ENCODE assay signal across 24 cellular contexts in genomic region chr2:38032946-38033345, GRCh38.
"Had no signal": no experiment of that assay in that cellular context is flagged by ENCODE, and none has a peak within 500 bp of the region (broad histone marks: within the 10 kb centered on the region; RNA-seq: fewer than 3 reads in every experiment).

No MANE protein-coding gene starts in this region.

- H3K4me3 ChIP-seq: SJSA1 had no signal

- H3K4me1 ChIP-seq: SJSA1 had no signal

- H3K36me3 ChIP-seq: SJSA1 had no signal

- H3K27ac ChIP-seq: HL-60, RWPE1, SJSA1 had no signal

- DNase-seq: IMR-90, Karpas-422, KG1, MM.1S, NCI-H1092 treated with DMSO at 0.1 percent for 48 hours, NCI-H1436, NCI-H187, NCI-H2029, NCI-H2081 treated with DMSO at 0.1 percent for 48 hours, NCI-H2171, NCI-H226, NCI-H446, NCI-H510A, NCI-H524 treated with DMSO at 0.1 percent for 48 hours, NCI-H69, NCI-H774, PC-3, SHP77 treated with DMSO at 0.1 percent for 48 hours, SK-N-SH, SW 1271, T-cell had no signal

- H3K9me3 ChIP-seq: SJSA1, SK-N-SH had no signal
